8 cellular contexts compared by ENCODE assay signal in the genomic region with DNA sequence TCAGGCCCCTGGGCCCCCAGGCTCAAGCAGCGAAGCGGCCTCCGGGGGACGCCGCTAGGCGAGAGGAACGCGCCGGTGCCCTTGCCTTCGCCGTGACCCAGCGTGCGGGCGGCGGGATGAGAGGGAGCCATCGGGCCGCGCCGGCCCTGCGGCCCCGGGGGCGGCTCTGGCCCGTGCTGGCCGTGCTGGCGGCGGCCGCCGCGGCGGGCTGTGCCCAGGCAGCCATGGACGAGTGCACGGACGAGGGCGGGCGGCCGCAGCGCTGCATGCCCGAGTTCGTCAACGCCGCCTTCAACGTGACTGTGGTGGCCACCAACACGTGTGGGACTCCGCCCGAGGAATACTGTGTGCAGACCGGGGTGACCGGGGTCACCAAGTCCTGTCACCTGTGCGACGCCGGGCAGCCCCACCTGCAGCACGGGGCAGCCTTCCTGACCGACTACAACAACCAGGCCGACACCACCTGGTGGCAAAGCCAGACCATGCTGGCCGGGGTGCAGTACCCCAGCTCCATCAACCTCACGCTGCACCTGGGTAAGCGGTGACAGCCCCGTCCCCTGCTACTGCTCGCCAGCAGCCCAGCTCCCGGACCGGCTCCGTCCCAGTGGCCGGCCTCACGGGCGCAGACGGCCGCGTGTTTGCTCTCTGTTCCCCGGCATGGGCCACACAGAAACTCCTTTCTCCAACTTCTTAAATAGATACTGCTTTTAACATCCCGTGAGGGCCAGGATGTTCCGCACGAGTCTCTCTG. TPM values are rescaled to one million over a fixed set of nuclear protein-coding genes. Genes with fewer than 3 reads are reported as not detected.
DNase-seq lines count a peak whose midpoint lies in the region; TF ChIP-seq lines count a peak whose summit lies in the region.

No MANE protein-coding gene starts in this region.

- no peak overlapping the region for H3T11ph ChIP-seq in H9 (ENCODE audit: low read length)

- H3K18ac ChIP-seq in H9 (ENCODE audit: insufficient read length, low read depth, low read length) = no peak overlapping the region

- H3K9ac ChIP-seq in H9 (ENCODE audit: extremely low read depth, insufficient read length, low read length) = peak overlapping the region; percentile 49

- H3K27me3 ChIP-seq in H9 (ENCODE audit: insufficient read depth, low read length) = no peaks in the 10 kb centered on the region

- H3K36me3 Mint-ChIP-seq in H9 (ENCODE audit: insufficient read depth in 1 of 3, low read depth in 3 of 3) = peaks cover 0 to under 1% (median 0%) of the 10 kb centered on the region in 3 experiments; a peak in 2 of 7 replicates

- H3K23me2 ChIP-seq in H9 (ENCODE audit: insufficient read length, low read depth, low read length, poor library complexity, severe bottlenecking) = peaks cover 23% of the 10 kb centered on the region

- H4K8ac ChIP-seq in H9 (replicated peaks; ENCODE audit: insufficient read length, low read depth, low read length) = no peak overlapping the region

- no peaks in the 10 kb centered on the region for H4K20me1 ChIP-seq in H9 (ENCODE audit: control insufficient read depth, insufficient read depth, insufficient read length)

- WGBS in H9 (ENCODE audit: extremely low coverage, insufficient read length, low lambda C conversion rate) = no CpG with 5 or more reads among the region's 71 CpGs

- peaks cover 6% of the 10 kb centered on the region for H3K27me3 Mint-ChIP-seq in H9 (ENCODE audit: low read depth)

- H2AFZ ChIP-seq in H9 (ENCODE audit: low read length) = no peak overlapping the region

- TF ChIP-seq CTCF in H9 (conservative IDR thresholded peaks at IDR 0.05) (peak; percentile 72), cardiac fibroblast (IDR thresholded peaks at IDR 0.05; ENCODE audit: low read depth, low read length) (peak; percentile 54)

- H3K79me1 ChIP-seq in H9 (ENCODE audit: insufficient read depth, low read depth, low read length, poor library complexity, severe bottlenecking) = no peaks in the 10 kb centered on the region

- H3K23ac ChIP-seq in H9 (ENCODE audit: insufficient read length, low read depth, low read length) = no peak overlapping the region

- H2BK5ac ChIP-seq in H9 (ENCODE audit: insufficient read length, low read length) = no peak overlapping the region

- no peak overlapping the region for H3K27ac ChIP-seq in H9 (ENCODE audit: insufficient read length, low read depth, low read length)

- no peaks in the 10 kb centered on the region for H3K9me3 Mint-ChIP-seq in H9

- no peak overlapping the region for H2AK5ac ChIP-seq in H9 (ENCODE audit: insufficient read length, low read length)

- DNase-seq in DMS 273 (lab: John Stamatoyannopoulos, UW; ENCODE audit: unreplicated experiment) (peak; percentile 81), DMS 273 treated with DMSO at 0.1 percent for 48 hours (lab: John Stamatoyannopoulos, UW) (no peak), H9 (peak; percentile 90), LHCN-M2 (ENCODE audit: low read depth) (peak; percentile 49), SK-N-DZ (ENCODE audit: low spot score) (peak; percentile 77), cardiac fibroblast (ENCODE audit: low read depth in 2 of 2) (peak; percentile 58 to 61), kidney tubule cell (ENCODE audit: low spot score) (peak; percentile 85)
- peak; percentile 37 to 57 for DNase-seq in stimulated activated CD4-positive, alpha-beta T cell treated with anti-CD3 and anti-CD28 coated beads, Interleukin-2, amount 100 ng/mL, for 24 hours

- no peak overlapping the region for H3K56ac ChIP-seq in H9 (ENCODE audit: insufficient read length, low read depth, low read length)

- peak overlapping the region; percentile 62 to 94 for H3K4me3 ChIP-seq in cardiac fibroblast (replicated peaks in 1 of 2; ENCODE audit: low read depth in 2 of 2, low read length in 2 of 2)

- peak overlapping the region; percentile 72 to 93 (median 74); a peak in 5 of 7 replicates for H3K27ac Mint-ChIP-seq in H9

- H3K14ac ChIP-seq in H9 (ENCODE audit: insufficient read depth, low read length) = peak overlapping the region; percentile 25; the same call in 1 of the 2 replicates

- H3K9me3 ChIP-seq in H9 (ENCODE audit: control insufficient read depth, low read depth, low read length) = no peaks in the 10 kb centered on the region

- peak overlapping the region; percentile 85 to 88 for H3K4me3 Mint-ChIP-seq in H9

- H2BK120ac ChIP-seq in H9 (ENCODE audit: low read depth, low read length, poor library complexity, severe bottlenecking) = no peak overlapping the region

- no peak overlapping the region for H3K4ac ChIP-seq in H9 (ENCODE audit: low read depth, low read length)

- no peak overlapping the region; the same call in 1 of the 2 replicates for H2BK15ac ChIP-seq in H9 (ENCODE audit: low read depth, low read length)

- no peak overlapping the region for H2BK12ac ChIP-seq in H9 (ENCODE audit: insufficient read length, low read depth, low read length)

- H3K4me1 ChIP-seq in H9 (ENCODE audit: insufficient read depth, low read length) = peaks cover 7% of the 10 kb centered on the region

- peak overlapping the region; percentile 81 for H3K4me2 ChIP-seq in H9 (ENCODE audit: insufficient read depth, insufficient read length, low read length)

- H3K4me1 Mint-ChIP-seq in H9 = peaks cover 55 to 60% of the 10 kb centered on the region in 2 experiments

- H4K5ac ChIP-seq in H9 (ENCODE audit: insufficient read length, low read depth, low read length) = no peak overlapping the region

- H3K79me2 ChIP-seq in H9 (ENCODE audit: insufficient read depth, low read length) = peaks cover 2% of the 10 kb centered on the region; the same call in 1 of the 2 replicates

- H4K91ac ChIP-seq in H9 (ENCODE audit: insufficient read length, low read depth, low read length) = no peak overlapping the region

- no peak overlapping the region for H2BK20ac ChIP-seq in H9 (ENCODE audit: low read depth, low read length, poor library complexity, severe bottlenecking)

RNA-seq across cellular contexts. Expression of gene LAMC1, which starts 0.6 kb away (rescaled TPM):
- 96.2 and 110 TPM in 2 replicates for total RNA-seq in H9 (2021)
- total RNA-seq in LHCN-M2 (2014; rRNA removed) = 316 and 383 TPM in 2 replicates
- 102 TPM for polyA plus RNA-seq in LHCN-M2 (2012)
- polyA plus RNA-seq in SK-N-DZ (2014; cell fraction: cytosol; rRNA removed) = 29.2 and 43.0 TPM in 2 replicates
- polyA plus RNA-seq in SK-N-DZ (2014; cell fraction: nucleus; rRNA removed) = 20.5 and 31.3 TPM in 2 replicates
